ENCODE assay signal across 1 cellular context in the genomic region with DNA sequence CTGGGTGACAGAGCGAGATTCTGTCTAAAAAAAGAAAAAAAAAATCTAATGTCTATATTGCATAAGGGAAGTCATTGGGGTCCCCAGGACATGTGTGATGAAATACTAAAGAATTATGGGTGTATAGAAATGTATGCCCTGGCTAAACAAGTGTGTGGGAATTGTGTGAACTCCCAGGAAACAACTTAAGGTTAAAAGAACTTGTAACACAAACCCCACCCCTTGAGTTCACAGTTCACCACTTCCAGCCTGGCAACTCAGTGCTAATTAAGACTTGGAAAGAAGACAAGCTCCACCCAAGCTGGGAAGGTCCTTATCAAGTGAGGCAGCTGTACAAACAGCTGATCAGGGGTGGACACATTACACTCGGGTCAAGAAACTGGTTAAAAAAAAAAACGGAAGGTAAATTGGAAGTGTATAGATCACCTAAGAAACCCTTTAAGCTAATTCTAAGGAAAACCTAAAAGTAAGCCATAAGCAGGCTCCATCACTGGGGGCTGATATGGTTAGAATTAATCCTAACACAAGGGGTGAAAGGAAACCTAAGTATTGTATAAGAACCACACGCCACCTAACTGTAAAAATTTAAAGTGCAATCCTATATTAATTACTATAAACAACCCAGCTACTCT.
A peak's percentile ranks its signal among the peaks of the same experiment; 100 is the strongest.
TF ChIP-seq lines count a peak whose summit lies in the region.

No MANE protein-coding gene starts in this region.

TF ChIP-seq in K562, 482 proteins besides CTCF, POLR2A, EP300 and RAD21 (continued from another document and continues in another):
- TF ChIP-seq, protein P1, sequence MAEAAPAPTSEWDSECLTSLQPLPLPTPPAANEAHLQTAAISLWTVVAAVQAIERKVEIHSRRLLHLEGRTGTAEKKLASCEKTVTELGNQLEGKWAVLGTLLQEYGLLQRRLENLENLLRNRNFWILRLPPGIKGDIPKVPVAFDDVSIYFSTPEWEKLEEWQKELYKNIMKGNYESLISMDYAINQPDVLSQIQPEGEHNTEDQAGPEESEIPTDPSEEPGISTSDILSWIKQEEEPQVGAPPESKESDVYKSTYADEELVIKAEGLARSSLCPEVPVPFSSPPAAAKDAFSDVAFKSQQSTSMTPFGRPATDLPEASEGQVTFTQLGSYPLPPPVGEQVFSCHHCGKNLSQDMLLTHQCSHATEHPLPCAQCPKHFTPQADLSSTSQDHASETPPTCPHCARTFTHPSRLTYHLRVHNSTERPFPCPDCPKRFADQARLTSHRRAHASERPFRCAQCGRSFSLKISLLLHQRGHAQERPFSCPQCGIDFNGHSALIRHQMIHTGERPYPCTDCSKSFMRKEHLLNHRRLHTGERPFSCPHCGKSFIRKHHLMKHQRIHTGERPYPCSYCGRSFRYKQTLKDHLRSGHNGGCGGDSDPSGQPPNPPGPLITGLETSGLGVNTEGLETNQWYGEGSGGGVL (CRISPR knock-in tag; IDR thresholded peaks at IDR 0.05) = no peak
- TF ChIP-seq, protein P2, sequence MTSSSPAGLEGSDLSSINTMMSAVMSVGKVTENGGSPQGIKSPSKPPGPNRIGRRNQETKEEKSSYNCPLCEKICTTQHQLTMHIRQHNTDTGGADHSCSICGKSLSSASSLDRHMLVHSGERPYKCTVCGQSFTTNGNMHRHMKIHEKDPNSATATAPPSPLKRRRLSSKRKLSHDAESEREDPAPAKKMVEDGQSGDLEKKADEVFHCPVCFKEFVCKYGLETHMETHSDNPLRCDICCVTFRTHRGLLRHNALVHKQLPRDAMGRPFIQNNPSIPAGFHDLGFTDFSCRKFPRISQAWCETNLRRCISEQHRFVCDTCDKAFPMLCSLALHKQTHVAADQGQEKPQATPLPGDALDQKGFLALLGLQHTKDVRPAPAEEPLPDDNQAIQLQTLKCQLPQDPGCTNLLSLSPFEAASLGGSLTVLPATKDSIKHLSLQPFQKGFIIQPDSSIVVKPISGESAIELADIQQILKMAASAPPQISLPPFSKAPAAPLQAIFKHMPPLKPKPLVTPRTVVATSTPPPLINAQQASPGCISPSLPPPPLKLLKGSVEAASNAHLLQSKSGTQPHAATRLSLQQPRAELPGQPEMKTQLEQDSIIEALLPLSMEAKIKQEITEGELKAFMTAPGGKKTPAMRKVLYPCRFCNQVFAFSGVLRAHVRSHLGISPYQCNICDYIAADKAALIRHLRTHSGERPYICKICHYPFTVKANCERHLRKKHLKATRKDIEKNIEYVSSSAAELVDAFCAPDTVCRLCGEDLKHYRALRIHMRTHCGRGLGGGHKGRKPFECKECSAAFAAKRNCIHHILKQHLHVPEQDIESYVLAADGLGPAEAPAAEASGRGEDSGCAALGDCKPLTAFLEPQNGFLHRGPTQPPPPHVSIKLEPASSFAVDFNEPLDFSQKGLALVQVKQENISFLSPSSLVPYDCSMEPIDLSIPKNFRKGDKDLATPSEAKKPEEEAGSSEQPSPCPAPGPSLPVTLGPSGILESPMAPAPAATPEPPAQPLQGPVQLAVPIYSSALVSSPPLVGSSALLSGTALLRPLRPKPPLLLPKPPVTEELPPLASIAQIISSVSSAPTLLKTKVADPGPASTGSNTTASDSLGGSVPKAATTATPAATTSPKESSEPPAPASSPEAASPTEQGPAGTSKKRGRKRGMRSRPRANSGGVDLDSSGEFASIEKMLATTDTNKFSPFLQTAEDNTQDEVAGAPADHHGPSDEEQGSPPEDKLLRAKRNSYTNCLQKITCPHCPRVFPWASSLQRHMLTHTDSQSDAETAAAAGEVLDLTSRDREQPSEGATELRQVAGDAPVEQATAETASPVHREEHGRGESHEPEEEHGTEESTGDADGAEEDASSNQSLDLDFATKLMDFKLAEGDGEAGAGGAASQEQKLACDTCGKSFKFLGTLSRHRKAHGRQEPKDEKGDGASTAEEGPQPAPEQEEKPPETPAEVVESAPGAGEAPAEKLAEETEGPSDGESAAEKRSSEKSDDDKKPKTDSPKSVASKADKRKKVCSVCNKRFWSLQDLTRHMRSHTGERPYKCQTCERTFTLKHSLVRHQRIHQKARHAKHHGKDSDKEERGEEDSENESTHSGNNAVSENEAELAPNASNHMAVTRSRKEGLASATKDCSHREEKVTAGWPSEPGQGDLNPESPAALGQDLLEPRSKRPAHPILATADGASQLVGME (CRISPR knock-in tag; IDR thresholded peaks at IDR 0.05) = no peak
- TF ChIP-seq, protein P3, sequence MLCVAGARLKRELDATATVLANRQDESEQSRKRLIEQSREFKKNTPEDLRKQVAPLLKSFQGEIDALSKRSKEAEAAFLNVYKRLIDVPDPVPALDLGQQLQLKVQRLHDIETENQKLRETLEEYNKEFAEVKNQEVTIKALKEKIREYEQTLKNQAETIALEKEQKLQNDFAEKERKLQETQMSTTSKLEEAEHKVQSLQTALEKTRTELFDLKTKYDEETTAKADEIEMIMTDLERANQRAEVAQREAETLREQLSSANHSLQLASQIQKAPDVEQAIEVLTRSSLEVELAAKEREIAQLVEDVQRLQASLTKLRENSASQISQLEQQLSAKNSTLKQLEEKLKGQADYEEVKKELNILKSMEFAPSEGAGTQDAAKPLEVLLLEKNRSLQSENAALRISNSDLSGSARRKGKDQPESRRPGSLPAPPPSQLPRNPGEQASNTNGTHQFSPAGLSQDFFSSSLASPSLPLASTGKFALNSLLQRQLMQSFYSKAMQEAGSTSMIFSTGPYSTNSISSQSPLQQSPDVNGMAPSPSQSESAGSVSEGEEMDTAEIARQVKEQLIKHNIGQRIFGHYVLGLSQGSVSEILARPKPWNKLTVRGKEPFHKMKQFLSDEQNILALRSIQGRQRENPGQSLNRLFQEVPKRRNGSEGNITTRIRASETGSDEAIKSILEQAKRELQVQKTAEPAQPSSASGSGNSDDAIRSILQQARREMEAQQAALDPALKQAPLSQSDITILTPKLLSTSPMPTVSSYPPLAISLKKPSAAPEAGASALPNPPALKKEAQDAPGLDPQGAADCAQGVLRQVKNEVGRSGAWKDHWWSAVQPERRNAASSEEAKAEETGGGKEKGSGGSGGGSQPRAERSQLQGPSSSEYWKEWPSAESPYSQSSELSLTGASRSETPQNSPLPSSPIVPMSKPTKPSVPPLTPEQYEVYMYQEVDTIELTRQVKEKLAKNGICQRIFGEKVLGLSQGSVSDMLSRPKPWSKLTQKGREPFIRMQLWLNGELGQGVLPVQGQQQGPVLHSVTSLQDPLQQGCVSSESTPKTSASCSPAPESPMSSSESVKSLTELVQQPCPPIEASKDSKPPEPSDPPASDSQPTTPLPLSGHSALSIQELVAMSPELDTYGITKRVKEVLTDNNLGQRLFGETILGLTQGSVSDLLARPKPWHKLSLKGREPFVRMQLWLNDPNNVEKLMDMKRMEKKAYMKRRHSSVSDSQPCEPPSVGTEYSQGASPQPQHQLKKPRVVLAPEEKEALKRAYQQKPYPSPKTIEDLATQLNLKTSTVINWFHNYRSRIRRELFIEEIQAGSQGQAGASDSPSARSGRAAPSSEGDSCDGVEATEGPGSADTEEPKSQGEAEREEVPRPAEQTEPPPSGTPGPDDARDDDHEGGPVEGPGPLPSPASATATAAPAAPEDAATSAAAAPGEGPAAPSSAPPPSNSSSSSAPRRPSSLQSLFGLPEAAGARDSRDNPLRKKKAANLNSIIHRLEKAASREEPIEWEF (CRISPR knock-in tag; IDR thresholded peaks at IDR 0.05) = no peak
- TF ChIP-seq ZNF239 (CRISPR knock-in tag; IDR thresholded peaks at IDR 0.05) (no peak), KLF13 (tag; IDR thresholded peaks at IDR 0.05; ENCODE audit: borderline replicate concordance, low read depth) (no peak), COPS2 (conservative IDR thresholded peaks at IDR 0.05) (no peak), TCF3 (CRISPR knock-in tag; IDR thresholded peaks at IDR 0.05) (peak; percentile 93), SNIP1 (IDR thresholded peaks at IDR 0.05; ENCODE audit: low read depth) (no peak), FOXK1 (CRISPR knock-in tag; IDR thresholded peaks at IDR 0.05; ENCODE audit: borderline replicate concordance) (no peak), BRF1 (IDR thresholded peaks at IDR 0.05; ENCODE audit: borderline replicate concordance, extremely low read depth, insufficient read length) (no peak), SETDB1 (IDR thresholded peaks at IDR 0.05; ENCODE audit: low read length) (no peak), ETV1 (tag; conservative IDR thresholded peaks at IDR 0.05; ENCODE audit: low read depth) (0 out of 2 replicates have a peak, but pooled peaks have one; percentile 5), TEAD1 (CRISPR knock-in tag; IDR thresholded peaks at IDR 0.05) (no peak), TEAD2 (tag; IDR thresholded peaks at IDR 0.05) (no peak), NFYB (IDR thresholded peaks at IDR 0.05; ENCODE audit: extremely low read depth, insufficient read length) (no peak), ZBTB1 (CRISPR knock-in tag; IDR thresholded peaks at IDR 0.05; ENCODE audit: borderline replicate concordance, low read depth) (no peak), DIDO1 (tag; IDR thresholded peaks at IDR 0.05; ENCODE audit: low read depth) (no peak), ZNF583 (CRISPR knock-in tag; IDR thresholded peaks at IDR 0.05) (no peak), TBL1XR1 (IDR thresholded peaks at IDR 0.05; ENCODE audit: low read length in 2 of 2) (peak in 1 of 2 experiments; percentile 78; a peak in 2 of 4 replicates), ZFP1 (CRISPR knock-in tag; IDR thresholded peaks at IDR 0.05) (no peak), NCOA1 (IDR thresholded peaks at IDR 0.05; ENCODE audit: low read depth) (no peak; the same call in 1 of the 2 replicates), PML (IDR thresholded peaks at IDR 0.05; ENCODE audit: low read length) (peak; percentile 74)
- TF ChIP-seq, protein P4, sequence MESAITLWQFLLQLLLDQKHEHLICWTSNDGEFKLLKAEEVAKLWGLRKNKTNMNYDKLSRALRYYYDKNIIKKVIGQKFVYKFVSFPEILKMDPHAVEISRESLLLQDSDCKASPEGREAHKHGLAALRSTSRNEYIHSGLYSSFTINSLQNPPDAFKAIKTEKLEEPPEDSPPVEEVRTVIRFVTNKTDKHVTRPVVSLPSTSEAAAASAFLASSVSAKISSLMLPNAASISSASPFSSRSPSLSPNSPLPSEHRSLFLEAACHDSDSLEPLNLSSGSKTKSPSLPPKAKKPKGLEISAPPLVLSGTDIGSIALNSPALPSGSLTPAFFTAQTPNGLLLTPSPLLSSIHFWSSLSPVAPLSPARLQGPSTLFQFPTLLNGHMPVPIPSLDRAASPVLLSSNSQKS (CRISPR knock-in tag; IDR thresholded peaks at IDR 0.05) = no peak
- TF ChIP-seq, protein P5, sequence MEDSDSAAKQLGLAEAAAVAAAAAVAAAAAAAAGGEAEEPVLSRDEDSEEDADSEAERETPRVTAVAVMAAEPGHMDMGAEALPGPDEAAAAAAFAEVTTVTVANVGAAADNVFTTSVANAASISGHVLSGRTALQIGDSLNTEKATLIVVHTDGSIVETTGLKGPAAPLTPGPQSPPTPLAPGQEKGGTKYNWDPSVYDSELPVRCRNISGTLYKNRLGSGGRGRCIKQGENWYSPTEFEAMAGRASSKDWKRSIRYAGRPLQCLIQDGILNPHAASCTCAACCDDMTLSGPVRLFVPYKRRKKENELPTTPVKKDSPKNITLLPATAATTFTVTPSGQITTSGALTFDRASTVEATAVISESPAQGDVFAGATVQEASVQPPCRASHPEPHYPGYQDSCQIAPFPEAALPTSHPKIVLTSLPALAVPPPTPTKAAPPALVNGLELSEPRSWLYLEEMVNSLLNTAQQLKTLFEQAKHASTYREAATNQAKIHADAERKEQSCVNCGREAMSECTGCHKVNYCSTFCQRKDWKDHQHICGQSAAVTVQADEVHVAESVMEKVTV (CRISPR knock-in tag; IDR thresholded peaks at IDR 0.05) = no peak
- TF ChIP-seq, protein P6, sequence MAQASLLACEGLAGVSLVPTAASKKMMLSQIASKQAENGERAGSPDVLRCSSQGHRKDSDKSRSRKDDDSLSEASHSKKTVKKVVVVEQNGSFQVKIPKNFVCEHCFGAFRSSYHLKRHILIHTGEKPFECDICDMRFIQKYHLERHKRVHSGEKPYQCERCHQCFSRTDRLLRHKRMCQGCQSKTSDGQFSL (CRISPR knock-in tag; IDR thresholded peaks at IDR 0.05) = no peak
- TF ChIP-seq, protein P6 (tag; IDR thresholded peaks at IDR 0.05) = no peak
- TF ChIP-seq, protein P7, sequence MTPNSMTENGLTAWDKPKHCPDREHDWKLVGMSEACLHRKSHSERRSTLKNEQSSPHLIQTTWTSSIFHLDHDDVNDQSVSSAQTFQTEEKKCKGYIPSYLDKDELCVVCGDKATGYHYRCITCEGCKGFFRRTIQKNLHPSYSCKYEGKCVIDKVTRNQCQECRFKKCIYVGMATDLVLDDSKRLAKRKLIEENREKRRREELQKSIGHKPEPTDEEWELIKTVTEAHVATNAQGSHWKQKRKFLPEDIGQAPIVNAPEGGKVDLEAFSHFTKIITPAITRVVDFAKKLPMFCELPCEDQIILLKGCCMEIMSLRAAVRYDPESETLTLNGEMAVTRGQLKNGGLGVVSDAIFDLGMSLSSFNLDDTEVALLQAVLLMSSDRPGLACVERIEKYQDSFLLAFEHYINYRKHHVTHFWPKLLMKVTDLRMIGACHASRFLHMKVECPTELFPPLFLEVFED (CRISPR knock-in tag; conservative IDR thresholded peaks at IDR 0.05) = no peak; the same call in 1 of the 2 replicates
- TF ChIP-seq, protein P8, sequence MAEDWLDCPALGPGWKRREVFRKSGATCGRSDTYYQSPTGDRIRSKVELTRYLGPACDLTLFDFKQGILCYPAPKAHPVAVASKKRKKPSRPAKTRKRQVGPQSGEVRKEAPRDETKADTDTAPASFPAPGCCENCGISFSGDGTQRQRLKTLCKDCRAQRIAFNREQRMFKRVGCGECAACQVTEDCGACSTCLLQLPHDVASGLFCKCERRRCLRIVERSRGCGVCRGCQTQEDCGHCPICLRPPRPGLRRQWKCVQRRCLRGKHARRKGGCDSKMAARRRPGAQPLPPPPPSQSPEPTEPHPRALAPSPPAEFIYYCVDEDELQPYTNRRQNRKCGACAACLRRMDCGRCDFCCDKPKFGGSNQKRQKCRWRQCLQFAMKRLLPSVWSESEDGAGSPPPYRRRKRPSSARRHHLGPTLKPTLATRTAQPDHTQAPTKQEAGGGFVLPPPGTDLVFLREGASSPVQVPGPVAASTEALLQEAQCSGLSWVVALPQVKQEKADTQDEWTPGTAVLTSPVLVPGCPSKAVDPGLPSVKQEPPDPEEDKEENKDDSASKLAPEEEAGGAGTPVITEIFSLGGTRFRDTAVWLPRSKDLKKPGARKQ (CRISPR knock-in tag; IDR thresholded peaks at IDR 0.05) = no peak
- TF ChIP-seq, protein P9, sequence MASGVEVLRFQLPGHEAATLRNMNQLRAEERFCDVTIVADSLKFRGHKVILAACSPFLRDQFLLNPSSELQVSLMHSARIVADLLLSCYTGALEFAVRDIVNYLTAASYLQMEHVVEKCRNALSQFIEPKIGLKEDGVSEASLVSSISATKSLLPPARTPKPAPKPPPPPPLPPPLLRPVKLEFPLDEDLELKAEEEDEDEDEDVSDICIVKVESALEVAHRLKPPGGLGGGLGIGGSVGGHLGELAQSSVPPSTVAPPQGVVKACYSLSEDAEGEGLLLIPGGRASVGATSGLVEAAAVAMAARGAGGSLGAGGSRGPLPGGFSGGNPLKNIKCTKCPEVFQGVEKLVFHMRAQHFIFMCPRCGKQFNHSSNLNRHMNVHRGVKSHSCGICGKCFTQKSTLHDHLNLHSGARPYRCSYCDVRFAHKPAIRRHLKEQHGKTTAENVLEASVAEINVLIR (CRISPR knock-in tag; IDR thresholded peaks at IDR 0.05) = no peak
- TF ChIP-seq, protein P10, sequence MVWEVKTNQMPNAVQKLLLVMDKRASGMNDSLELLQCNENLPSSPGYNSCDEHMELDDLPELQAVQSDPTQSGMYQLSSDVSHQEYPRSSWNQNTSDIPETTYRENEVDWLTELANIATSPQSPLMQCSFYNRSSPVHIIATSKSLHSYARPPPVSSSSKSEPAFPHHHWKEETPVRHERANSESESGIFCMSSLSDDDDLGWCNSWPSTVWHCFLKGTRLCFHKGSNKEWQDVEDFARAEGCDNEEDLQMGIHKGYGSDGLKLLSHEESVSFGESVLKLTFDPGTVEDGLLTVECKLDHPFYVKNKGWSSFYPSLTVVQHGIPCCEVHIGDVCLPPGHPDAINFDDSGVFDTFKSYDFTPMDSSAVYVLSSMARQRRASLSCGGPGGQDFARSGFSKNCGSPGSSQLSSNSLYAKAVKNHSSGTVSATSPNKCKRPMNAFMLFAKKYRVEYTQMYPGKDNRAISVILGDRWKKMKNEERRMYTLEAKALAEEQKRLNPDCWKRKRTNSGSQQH (CRISPR knock-in tag; IDR thresholded peaks at IDR 0.05) = no peak
